Comparison of ENCODE assay signal across 9 cellular contexts in genomic region chr21:43812139-43812821, GRCh38. TPM values are rescaled to one million over a fixed set of nuclear protein-coding genes. Genes with fewer than 3 reads are reported as not detected.
A peak's percentile ranks its signal among the peaks of the same experiment; 100 is the strongest.
DNase-seq lines count a peak whose midpoint lies in the region; ATAC-seq, FAIRE-seq and TF ChIP-seq lines count a peak whose summit lies in the region.
"Had no signal": no experiment of that assay in that cellular context is flagged by ENCODE, and none has a peak within 500 bp of the region (broad histone marks: within the 10 kb centered on the region; RNA-seq: fewer than 3 reads in every experiment).

No MANE protein-coding gene starts in this region.

- H3K9ac ChIP-seq in endothelial cell of umbilical vein (replicated peaks; ENCODE audit: extremely low read depth, insufficient read depth, low read length) = no peak overlapping the region

- no peak for TF ChIP-seq POLR2A in endothelial cell of umbilical vein (IDR thresholded peaks at IDR 0.05; ENCODE audit: low read depth, low read length)

- TF ChIP-seq CTCF in HL-60 (IDR thresholded peaks at IDR 0.05; ENCODE audit: insufficient read depth, low read length) (no peak), endothelial cell of umbilical vein (IDR thresholded peaks at IDR 0.05; ENCODE audit: extremely low read depth in 1 of 2, insufficient read depth in 1 of 2, low read depth in 1 of 2, low read length in 2 of 2) (no peak)

- H3K4me1 ChIP-seq in endothelial cell of umbilical vein (ENCODE audit: control insufficient read depth, extremely low read depth, insufficient read depth, low read length) (peaks cover 19% of the 10 kb centered on the region), small intestine (ENCODE audit: control insufficient read depth in 2 of 2, insufficient read depth in 1 of 2, low read depth in 1 of 2, low read length in 1 of 2) (peaks cover 0 to 3% of the 10 kb centered on the region in 2 donors)

- H3K4me3 ChIP-seq in HL-60 (replicated peaks; ENCODE audit: insufficient read depth, low read length) (peak overlapping the region; percentile 41), endothelial cell of umbilical vein (replicated peaks in 1 of 3; ENCODE audit: insufficient read depth in 1 of 3, low read depth in 1 of 3, low read length in 3 of 3) (peak overlapping the region in 1 of 3 experiments; percentile 0), small intestine (ENCODE audit: low read depth in 1 of 2, low read length in 2 of 2) (no peak overlapping the region)

- DNase-seq in HL-60 (ENCODE audit: low read depth in 1 of 2, low spot score in 1 of 2) (peak in 1 of 2 experiments; percentile 56), NCI-H510A treated with DMSO at 0.1 percent for 48 hours (lab: John Stamatoyannopoulos, UW) (peak; percentile 91), endothelial cell of umbilical vein (ENCODE audit: low read depth, low spot score) (peak; percentile 26), small intestine (peak; percentile 53)
- no peak for DNase-seq in stimulated activated CD8-positive, alpha-beta memory T cell treated with anti-CD3 and anti-CD28 coated beads, Interleukin-4, amount 100 ng/mL, for 48 hours
- DNase-seq: NK-92 treated with Interleukin-12 subunit alpha and Interleukin-12 subunit beta, amount 100 ng/mL, for 24 hours had no signal

- no peak for ATAC-seq in HG03159 (IDR thresholded peaks at IDR 0.05; ENCODE audit: unreplicated experiment)
- ATAC-seq in GM19023 (IDR thresholded peaks at IDR 0.05; ENCODE audit: unreplicated experiment) = no peak

- peak overlapping the region; percentile 47 for H3K4me2 ChIP-seq in endothelial cell of umbilical vein (ENCODE audit: insufficient read depth, low read length)

- H3K27ac ChIP-seq in HL-60 (replicated peaks) = no peak overlapping the region
- H3K27ac ChIP-seq in endothelial cell of umbilical vein (ENCODE audit: insufficient read depth, low read depth, low read length) = no peak overlapping the region
- no peak overlapping the region for H3K27ac ChIP-seq in small intestine (ENCODE audit: low read depth in 1 of 2, low read length in 1 of 2)

- intact Hi-C loops in endothelial cell of umbilical vein (cut with micrococcal nuclease) = loop anchor here (5.0 kb wide), 1 partner anchor 50 kb away; no protein-coding TSS in a partner anchor

- H2AFZ ChIP-seq in endothelial cell of umbilical vein (ENCODE audit: low read depth, low read length) = peak overlapping the region; percentile 80

- H4K20me1 ChIP-seq in endothelial cell of umbilical vein (replicated peaks; ENCODE audit: control insufficient read depth, extremely low read depth, insufficient read depth, low read length) = no peaks in the 10 kb centered on the region

- no peaks in the 10 kb centered on the region for H3K9me1 ChIP-seq in endothelial cell of umbilical vein (replicated peaks; ENCODE audit: control insufficient read depth, extremely low read depth, insufficient read depth, low read length)

- FAIRE-seq in endothelial cell of umbilical vein (lab: Jason Lieb, UNC) = peak; percentile 67
- no peak for FAIRE-seq in small intestine (lab: Jason Lieb, UNC)
- FAIRE-seq: endometrium had no signal

- 12 to 44% (median 37%) methylated on average over 26 to 27 of the region's 27 CpGs for WGBS in small intestine, 3 donors

- no peaks in the 10 kb centered on the region for H3K79me2 ChIP-seq in endothelial cell of umbilical vein (ENCODE audit: control insufficient read depth, insufficient read depth, low read length)

- H3K27me3 ChIP-seq in HL-60 (ENCODE audit: insufficient read depth, poor library complexity, severe bottlenecking) (no peaks in the 10 kb centered on the region), endothelial cell of umbilical vein (ENCODE audit: control insufficient read depth in 2 of 2, insufficient read depth in 2 of 2, low read length in 2 of 2) (no peaks in the 10 kb centered on the region), small intestine (ENCODE audit: control insufficient read depth in 2 of 2, insufficient read depth in 2 of 2, low read length in 2 of 2) (no peaks in the 10 kb centered on the region)

- POLR2A ChIA-PET in endothelial cell of umbilical vein (lab: Charles Lee) = no interaction called here

- H3K9me3 ChIP-seq in endothelial cell of umbilical vein (replicated peaks; ENCODE audit: control insufficient read depth, insufficient read depth, low read length) (no peaks in the 10 kb centered on the region), small intestine (ENCODE audit: control insufficient read depth, low read depth) (no peaks in the 10 kb centered on the region)

- BruUV-seq in endothelial cell of umbilical vein (replicated peaks; lab: Mats Ljungman, UMichigan) = no TSS peak

- no peaks in the 10 kb centered on the region for H3K36me3 ChIP-seq in endothelial cell of umbilical vein (ENCODE audit: control insufficient read depth in 2 of 2, extremely low read depth in 1 of 2, insufficient read depth in 2 of 2, low read length in 2 of 2)
- H3K36me3 ChIP-seq in small intestine (ENCODE audit: control insufficient read depth in 2 of 2, insufficient read depth in 2 of 2, low read length in 2 of 2) = no peaks in the 10 kb centered on the region

- dilution Hi-C loops in endothelial cell of umbilical vein (cut with MboI; ENCODE audit: extremely low pct_ligation_motif_present, low sequenced_read_pairs) = no loop called here

- CTCF ChIA-PET in endothelial cell of umbilical vein (lab: Charles Lee) = interaction anchor here (0.6 to 3.9 kb wide), 7 partner anchors 11 to 238 kb away, joined by 3 to 41 read pairs (median 7); partner anchors contain the start of gene RRP1

TF ChIP-seq in endothelial cell of umbilical vein, 7 proteins besides CTCF, POLR2A, EP300 and RAD21:
- TF ChIP-seq MYC (IDR thresholded peaks at IDR 0.05; ENCODE audit: low read depth, low read length) = no peak
- TF ChIP-seq FOS (IDR thresholded peaks at IDR 0.05; ENCODE audit: borderline replicate concordance, insufficient read depth, low read length) = no peak
- no peak for TF ChIP-seq JUN (IDR thresholded peaks at IDR 0.05; ENCODE audit: borderline replicate concordance, insufficient read depth, insufficient read length, low read depth)
- peak; percentile 12 for TF ChIP-seq MAX (IDR thresholded peaks at IDR 0.05; ENCODE audit: insufficient read depth, insufficient read length)

RNA-seq across cellular contexts. Expression of gene RRP1, which starts 22.9 kb away (rescaled TPM):
- 35.0 and 36.3 TPM in 2 replicates for total RNA-seq in endothelial cell of umbilical vein
- 11.2 and 15.2 TPM in 2 replicates for polyA plus RNA-seq in endothelial cell of umbilical vein
- 18.4 and 21.0 TPM in 2 replicates for polyA plus RNA-seq in endothelial cell of umbilical vein (2011; cell fraction: cytosol; rRNA removed)
- polyA plus RNA-seq in endothelial cell of umbilical vein (2011; cell fraction: nucleus; rRNA removed) = 51.6 and 55.5 TPM in 2 replicates
- 35.1 and 37.7 TPM in 2 replicates for polyA plus RNA-seq in endothelial cell of umbilical vein (2012)
- 11.8 and 11.9 TPM in 2 replicates for polyA minus RNA-seq in endothelial cell of umbilical vein
- polyA minus RNA-seq in endothelial cell of umbilical vein (2011; cell fraction: cytosol; rRNA and poly(A)+ RNA removed) = 16.4 TPM
- 20.5 and 22.9 TPM in 2 replicates for polyA minus RNA-seq in endothelial cell of umbilical vein (2011; cell fraction: nucleus; rRNA and poly(A)+ RNA removed)
- polyA plus RNA-seq in small intestine = 10 to 100 TPM in 2 of 3 donors, 1 to 10 TPM in 1; 7.2 to 14.8 (median 10.3) TPM

RNA-seq across cellular contexts. Expression of gene CSTB, which starts 36.2 kb away (rescaled TPM):
- total RNA-seq in endothelial cell of umbilical vein = 65.8 and 69.2 TPM in 2 replicates
- polyA plus RNA-seq in endothelial cell of umbilical vein (83.7 and 109 TPM in 2 replicates), small intestine (100 to 1,000 TPM in 1 of 3 donors, 10 to 100 TPM in 2; 49.5 to 109 (median 73.5) TPM)
- 100 and 111 TPM in 2 replicates for polyA plus RNA-seq in endothelial cell of umbilical vein (2011; cell fraction: cytosol; rRNA removed)
- polyA plus RNA-seq in endothelial cell of umbilical vein (2011; cell fraction: nucleus; rRNA removed) = 30.5 and 42.1 TPM in 2 replicates
- polyA plus RNA-seq in endothelial cell of umbilical vein (2012) = 126 and 132 TPM in 2 replicates
- polyA minus RNA-seq in endothelial cell of umbilical vein = 36.5 and 44.8 TPM in 2 replicates
- polyA minus RNA-seq in endothelial cell of umbilical vein (2011; cell fraction: cytosol; rRNA and poly(A)+ RNA removed) = 25.5 TPM
- polyA minus RNA-seq in endothelial cell of umbilical vein (2011; cell fraction: nucleus; rRNA and poly(A)+ RNA removed) = 8.1 and 11.7 TPM in 2 replicates

RNA-seq across cellular contexts. Expression of gene AGPAT3, which starts 52.7 kb away (rescaled TPM):
- total RNA-seq in endothelial cell of umbilical vein = 71.8 and 76.7 TPM in 2 replicates
- polyA plus RNA-seq in endothelial cell of umbilical vein (36.8 and 39.9 TPM in 2 replicates), small intestine (10 to 100 TPM; 21.3 to 43.9 (median 41.6) TPM)
- polyA plus RNA-seq in endothelial cell of umbilical vein (2011; cell fraction: cytosol; rRNA removed) = 36.0 and 40.6 TPM in 2 replicates
- polyA plus RNA-seq in endothelial cell of umbilical vein (2011; cell fraction: nucleus; rRNA removed) = 49.1 TPM in 2 replicates
- polyA plus RNA-seq in endothelial cell of umbilical vein (2012) = 40.4 and 48.5 TPM in 2 replicates
- 83.5 and 100 TPM in 2 replicates for polyA minus RNA-seq in endothelial cell of umbilical vein
- polyA minus RNA-seq in endothelial cell of umbilical vein (2011; cell fraction: cytosol; rRNA and poly(A)+ RNA removed) = 18.7 TPM
- polyA minus RNA-seq in endothelial cell of umbilical vein (2011; cell fraction: nucleus; rRNA and poly(A)+ RNA removed) = 36.3 and 37.6 TPM in 2 replicates
